8 cellular contexts compared by ENCODE assay signal in genomic region chr1:193058529-193059281, GRCh38. TPM values are rescaled to one million over a fixed set of nuclear protein-coding genes. Genes with fewer than 3 reads are reported as not detected.
DNase-seq lines count a peak whose midpoint lies in the region; ATAC-seq and TF ChIP-seq lines count a peak whose summit lies in the region.

No MANE protein-coding gene starts in this region.

- ATAC-seq in GM18519 (IDR thresholded peaks at IDR 0.05; ENCODE audit: low FRiP score, unreplicated experiment): peak; percentile 63
- peak; percentile 39 for ATAC-seq in HG03039 (IDR thresholded peaks at IDR 0.05; ENCODE audit: unreplicated experiment)

- CTCF ChIA-PET in AG04449 (lab: Yijun Ruan, JAX): interaction anchor here (1.2 to 1.6 kb wide), 4 partner anchors 10 to 252 kb away, joined by 3 to 5 read pairs (median 4); no protein-coding TSS in a partner anchor
- CTCF ChIA-PET in activated CD4-positive, alpha-beta memory T cell treated with anti-CD3 and anti-CD28 coated beads, Interleukin-2, amount 10 ng/mL, durations not matched to agents 7 days and 5 days (lab: Charles Lee): interaction anchor here (0.7 to 2.2 kb wide), 13 partner anchors 12 to 520 kb away, joined by 3 to 28 read pairs (median 4); partner anchors contain the start of gene CDC73

- peak overlapping the region; percentile 100 for H3K27ac Mint-ChIP-seq in activated CD4-positive, alpha-beta memory T cell treated with anti-CD3 and anti-CD28 coated beads, Interleukin-2, amount 10 ng/mL, durations not matched to agents 7 days and 5 days

- H3K9me3 ChIP-seq in endocrine pancreas (ENCODE audit: control insufficient read depth, low read length) (no peaks in the 10 kb centered on the region), muscle layer of duodenum (ENCODE audit: control insufficient read depth in 1 of 2, low read length in 2 of 2) (no peaks in the 10 kb centered on the region)

- no peak for DNase-seq in AG04449 (ENCODE audit: low read depth, low spot score)
- peak; percentile 20 for DNase-seq in NCI-H526 treated with DMSO at 0.1 percent for 48 hours (lab: John Stamatoyannopoulos, UW)
- DNase-seq in activated CD4-positive, alpha-beta memory T cell treated with anti-CD3 and anti-CD28 coated beads, Interleukin-2, amount 10 ng/mL, durations not matched to agents 7 days and 5 days: peak; percentile 72
- peak; percentile 19 to 60 (median 38) for DNase-seq in stimulated activated naive CD4-positive, alpha-beta T cell (lab: John Stamatoyannopoulos, UW)

- peak overlapping the region; percentile 100 for H3K4me3 Mint-ChIP-seq in activated CD4-positive, alpha-beta memory T cell treated with anti-CD3 and anti-CD28 coated beads, Interleukin-2, amount 10 ng/mL, durations not matched to agents 7 days and 5 days

- H3K36me3 ChIP-seq in endocrine pancreas (ENCODE audit: control insufficient read depth, insufficient read depth, low read length) (no peaks in the 10 kb centered on the region), muscle layer of duodenum (ENCODE audit: control insufficient read depth in 1 of 2, insufficient read depth in 2 of 2, low read length in 2 of 2) (peaks cover 0 to 6% of the 10 kb centered on the region in 2 donors)

- peaks cover 56% of the 10 kb centered on the region for H3K4me1 Mint-ChIP-seq in activated CD4-positive, alpha-beta memory T cell treated with anti-CD3 and anti-CD28 coated beads, Interleukin-2, amount 10 ng/mL, durations not matched to agents 7 days and 5 days

- no peaks in the 10 kb centered on the region for H3K27me3 Mint-ChIP-seq in activated CD4-positive, alpha-beta memory T cell treated with anti-CD3 and anti-CD28 coated beads, Interleukin-2, amount 10 ng/mL, durations not matched to agents 7 days and 5 days

- POLR2A ChIA-PET in AG04449 (lab: Yijun Ruan, JAX): interaction anchor here (1.0 to 1.2 kb wide), 2 partner anchors 46 to 64 kb away, joined by 3 to 10 read pairs; partner anchors contain the start of gene GLRX2
- POLR2A ChIA-PET in activated CD4-positive, alpha-beta memory T cell treated with anti-CD3 and anti-CD28 coated beads, Interleukin-2, amount 10 ng/mL, durations not matched to agents 7 days and 5 days (lab: Charles Lee): interaction anchor here (0.7 to 4.0 kb wide), 35 partner anchors 10 to 542 kb away, joined by 3 to 65 read pairs (median 4); partner anchors contain the start of genes B3GALT2, CDC73, GLRX2 and RGS2

- peaks cover 44% of the 10 kb centered on the region for H3K36me3 Mint-ChIP-seq in activated CD4-positive, alpha-beta memory T cell treated with anti-CD3 and anti-CD28 coated beads, Interleukin-2, amount 10 ng/mL, durations not matched to agents 7 days and 5 days (ENCODE audit: low read depth)

- no peak for TF ChIP-seq CTCF in AG04449 (IDR thresholded peaks at IDR 0.05; ENCODE audit: insufficient read depth, low read length, missing control alignments)

- H3K9ac ChIP-seq in endocrine pancreas (ENCODE audit: control insufficient read depth, insufficient read depth, low read length): peak overlapping the region; percentile 91

- H3K4me3 ChIP-seq in AG04449 (ENCODE audit: low read depth, low read length) (peak overlapping the region; percentile 93), endocrine pancreas (ENCODE audit: control insufficient read depth, insufficient read depth, low read length) (peak overlapping the region; percentile 81), muscle layer of duodenum (ENCODE audit: low read depth in 1 of 2, low read length in 2 of 2) (peak overlapping the region; percentile 79 to 82)

- H3K9me3 Mint-ChIP-seq in activated CD4-positive, alpha-beta memory T cell treated with anti-CD3 and anti-CD28 coated beads, Interleukin-2, amount 10 ng/mL, durations not matched to agents 7 days and 5 days: no peaks in the 10 kb centered on the region

- H3K27ac ChIP-seq in muscle layer of duodenum (ENCODE audit: low read length): peak overlapping the region; percentile 93

- no peaks in the 10 kb centered on the region for H3K27me3 ChIP-seq in endocrine pancreas (ENCODE audit: control insufficient read depth, insufficient read depth, low read length)
- no peaks in the 10 kb centered on the region for H3K27me3 ChIP-seq in muscle layer of duodenum (ENCODE audit: low read depth, low read length)

- H3K4me1 ChIP-seq in endocrine pancreas (ENCODE audit: control insufficient read depth, insufficient read depth, low read length): peaks cover 17% of the 10 kb centered on the region
- peaks cover 14 to 16% of the 10 kb centered on the region in 2 donors for H3K4me1 ChIP-seq in muscle layer of duodenum (ENCODE audit: control insufficient read depth in 1 of 2, insufficient read depth in 2 of 2, low read length in 2 of 2)

RNA-seq across cellular contexts. Expression of gene UCHL5, which starts 0.5 kb away (rescaled TPM):
- 10 to 100 TPM; 44.8 to 45.4 TPM for total RNA-seq in activated CD4-positive, alpha-beta memory T cell treated with anti-CD3 and anti-CD28 coated beads, Interleukin-2, amount 10 ng/mL, durations not matched to agents 7 days and 5 days

RNA-seq across cellular contexts. Expression of gene RO60, which starts 0.7 kb away (rescaled TPM):
- total RNA-seq in activated CD4-positive, alpha-beta memory T cell treated with anti-CD3 and anti-CD28 coated beads, Interleukin-2, amount 10 ng/mL, durations not matched to agents 7 days and 5 days: 10 to 100 TPM; 64.4 to 67.5 TPM

RNA-seq across cellular contexts. Expression of gene GLRX2, which starts 46.5 kb away (rescaled TPM):
- total RNA-seq in activated CD4-positive, alpha-beta memory T cell treated with anti-CD3 and anti-CD28 coated beads, Interleukin-2, amount 10 ng/mL, durations not matched to agents 7 days and 5 days: 10 to 100 TPM; 16.1 to 18.0 TPM
